8 cellular contexts compared by ENCODE assay signal in the genomic region with DNA sequence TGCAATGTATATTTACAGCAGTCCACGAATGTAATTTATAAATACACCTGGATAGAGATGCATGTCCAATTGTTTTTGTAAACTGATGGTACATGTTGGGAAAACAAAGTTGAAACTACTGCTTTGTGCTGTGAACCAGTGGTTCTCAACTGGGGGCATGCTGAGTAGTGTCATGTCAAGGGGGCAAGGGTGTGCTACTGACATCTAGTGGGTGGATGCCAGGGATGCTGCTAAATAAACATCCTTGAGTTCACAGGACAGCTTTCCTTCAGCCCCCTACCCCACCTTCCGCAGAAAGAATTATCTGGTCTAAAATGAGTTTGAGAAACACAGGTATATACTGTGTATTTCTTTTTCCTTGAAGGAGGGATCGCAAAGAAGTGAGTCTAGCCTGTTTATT.
A peak's percentile ranks its signal among the peaks of the same experiment; 100 is the strongest.
DNase-seq lines count a peak whose midpoint lies in the region; ATAC-seq, FAIRE-seq and TF ChIP-seq lines count a peak whose summit lies in the region.

No MANE protein-coding gene starts in this region.

- RAD21 ChIA-PET in GM12878 (lab: Charles Lee; ENCODE audit: unreplicated experiment) = interaction anchor here (0.6 to 5.2 kb wide), 7 partner anchors 112 to 1285 kb away, joined by 3 to 40 read pairs (median 4); no protein-coding TSS in a partner anchor

- H4K20me1 ChIP-seq in GM12878 (ENCODE audit: control insufficient read depth, insufficient read depth) = no peaks in the 10 kb centered on the region

- in situ Hi-C loops in GM12878 (cut with MboI) = loop anchor here (10.0 to 25.0 kb wide), 2 partner anchors 153 to 245 kb away; no protein-coding TSS in a partner anchor

- ATAC-seq in GM21367 (IDR thresholded peaks at IDR 0.05; ENCODE audit: unreplicated experiment) (peak; percentile 77), GM12878 (peak; percentile 88), GM18909 (IDR thresholded peaks at IDR 0.05; ENCODE audit: poor library complexity, unreplicated experiment) (no peak), GM21825 (IDR thresholded peaks at IDR 0.05; ENCODE audit: unreplicated experiment) (no peak)

- no peak overlapping the region for H3K27ac ChIP-seq in GM12878 (ENCODE audit: control insufficient read depth, insufficient read depth)
- H3K27ac ChIP-seq in liver (ENCODE audit: low read depth in 1 of 2, low read length in 2 of 2) = no peak overlapping the region
- no peak overlapping the region for H3K27ac ChIP-seq in prostate gland

- DNase-seq in BE2C = peak; percentile 25
- peak; percentile 73 for DNase-seq in NAMALWA (ENCODE audit: low spot score)
- DNase-seq in GM12878 (ENCODE audit: low read depth, low spot score) = peak; percentile 5
- no peak for DNase-seq in prostate gland (ENCODE audit: low spot score)

- CTCF ChIA-PET in GM12878 (lab: Yijun Ruan, JAX) = interaction anchor here (0.7 to 9.4 kb wide), 10 partner anchors 12 to 242 kb away, joined by 3 to 130 read pairs (median 4); no protein-coding TSS in a partner anchor

- intact Hi-C loops in GM12878 (cut with micrococcal nuclease; ENCODE audit: unreplicated experiment) = loop anchor here (1.0 kb wide), 3 partner anchors 135 to 242 kb away; no protein-coding TSS in a partner anchor
- intact Hi-C loops in prostate gland (cut with DNase I) = no loop called here

- H3K9ac ChIP-seq in GM12878 (ENCODE audit: control insufficient read depth, insufficient read depth, low read length) = no peak overlapping the region
- H3K9ac ChIP-seq in liver (ENCODE audit: low read depth in 1 of 2, low read length in 2 of 2) = no peak overlapping the region

- TF ChIP-seq EP300 in GM12878 (IDR thresholded peaks at IDR 0.05; ENCODE audit: borderline replicate concordance in 1 of 2, control insufficient read depth in 1 of 2, low read depth in 2 of 2, low read length in 2 of 2) = no peak

- no peak overlapping the region for H2AFZ ChIP-seq in GM12878 (ENCODE audit: control insufficient read depth, low read depth, low read length)

- TF ChIP-seq CTCF in BE2C (IDR thresholded peaks at IDR 0.05; ENCODE audit: low read depth, low read length) (peak; percentile 61), GM12878 (IDR thresholded peaks at IDR 0.05 in 2 of 3, conservative IDR thresholded peaks at IDR 0.05 in 1 of 3; ENCODE audit: control insufficient read depth in 2 of 3, extremely low read depth in 1 of 3, insufficient read depth in 1 of 3, low read depth in 3 of 3, low read length in 3 of 3) (peak; percentile 69 to 82 (median 79)), liver (IDR thresholded peaks at IDR 0.05; ENCODE audit: low read depth, low read length, missing input control) (peak; percentile 37), prostate gland (IDR thresholded peaks at IDR 0.05) (peak in 1 of 4 experiments; percentile 11)

- H3K36me3 ChIP-seq in BE2C (no peaks in the 10 kb centered on the region), GM12878 (ENCODE audit: control insufficient read depth in 2 of 2, insufficient read depth in 2 of 2, low read length in 1 of 2) (no peaks in the 10 kb centered on the region), liver (ENCODE audit: control insufficient read depth in 4 of 4, insufficient read depth in 3 of 4, low read depth in 1 of 4, low read length in 3 of 4) (no peaks in the 10 kb centered on the region), prostate gland (no peaks in the 10 kb centered on the region)

- peak; percentile 84 for FAIRE-seq in GM12878 (lab: Jason Lieb, UNC)

- no peak overlapping the region for H3K4me3 ChIP-seq in BE2C (ENCODE audit: low read depth, low read length)
- H3K4me3 ChIP-seq in GM12878 = no peak overlapping the region
- no peak overlapping the region for H3K4me3 ChIP-seq in liver (ENCODE audit: low read depth in 1 of 3, low read length in 3 of 3)
- H3K4me3 ChIP-seq in prostate gland = no peak overlapping the region

- no peaks in the 10 kb centered on the region for H3K9me3 ChIP-seq in BE2C
- H3K9me3 ChIP-seq in GM12878 (replicated peaks; ENCODE audit: control insufficient read depth, insufficient read depth, low read length) = no peaks in the 10 kb centered on the region
- no peaks in the 10 kb centered on the region for H3K9me3 ChIP-seq in liver (ENCODE audit: control insufficient read depth in 4 of 4, low read length in 3 of 4)
- no peaks in the 10 kb centered on the region for H3K9me3 ChIP-seq in prostate gland

- no TSS peak for BruUV-seq in GM12878 (replicated peaks; lab: Mats Ljungman, UMichigan)

- POLR2A ChIA-PET in GM12878 (lab: Charles Lee) = no interaction called here

- SMC1A ChIA-PET in GM12878 (lab: Charles Lee; ENCODE audit: uncharacterized antibody, unreplicated experiment) = interaction anchor here (0.7 to 5.5 kb wide), 8 partner anchors 55 to 247 kb away, joined by 3 to 45 read pairs (median 4); no protein-coding TSS in a partner anchor

- no peaks in the 10 kb centered on the region for H3K79me2 ChIP-seq in GM12878 (ENCODE audit: control insufficient read depth, insufficient read depth, low read length)

- WGBS in GM12878 (ENCODE audit: insufficient coverage, insufficient replicate concordance, low lambda C conversion rate, missing lambda C conversion rate) = 19% methylated on average over 3 of the region's 3 CpGs
- WGBS in liver = 78% methylated on average over 3 of the region's 3 CpGs
- 67% methylated on average over 3 of the region's 3 CpGs for WGBS in prostate gland

- TF ChIP-seq RAD21 in GM12878 (IDR thresholded peaks at IDR 0.05; ENCODE audit: insufficient read depth, low read depth, low read length) = peak; percentile 81
- peak; percentile 69 to 83 for TF ChIP-seq RAD21 in liver (IDR thresholded peaks at IDR 0.05)

- H3K4me1 ChIP-seq in BE2C = no peaks in the 10 kb centered on the region
- H3K4me1 ChIP-seq in GM12878 (ENCODE audit: control insufficient read depth, insufficient read depth, low read length) = no peaks in the 10 kb centered on the region
- peaks cover 0 to 6% (median 5%) of the 10 kb centered on the region in 4 donors for H3K4me1 ChIP-seq in liver (ENCODE audit: control insufficient read depth in 4 of 4, insufficient read depth in 4 of 4, low read length in 3 of 4)
- no peaks in the 10 kb centered on the region for H3K4me1 ChIP-seq in prostate gland (replicated peaks)

- H3K4me2 ChIP-seq in GM12878 (ENCODE audit: control insufficient read depth, insufficient read depth) = no peak overlapping the region

- TF ChIP-seq POLR2A in GM12878 (IDR thresholded peaks at IDR 0.05; ENCODE audit: low read depth, low read length) (no peak), prostate gland (IDR thresholded peaks at IDR 0.05) (no peak)

- H3K27me3 ChIP-seq in BE2C (no peaks in the 10 kb centered on the region), GM12878 (replicated peaks in 1 of 2; ENCODE audit: control insufficient read depth in 2 of 2, insufficient read depth in 2 of 2, low read length in 1 of 2) (no peaks in the 10 kb centered on the region), liver (ENCODE audit: control insufficient read depth in 4 of 4, insufficient read depth in 4 of 4, low read length in 3 of 4) (no peaks in the 10 kb centered on the region), prostate gland (replicated peaks; ENCODE audit: insufficient read depth) (no peaks in the 10 kb centered on the region)

TF ChIP-seq in GM12878, 131 proteins besides CTCF, POLR2A, EP300 and RAD21:
- TF ChIP-seq BHLHE40 (IDR thresholded peaks at IDR 0.05; ENCODE audit: borderline replicate concordance in 1 of 2, low read depth in 2 of 2, low read length in 1 of 2) (no peak), SMC3 (IDR thresholded peaks at IDR 0.05; ENCODE audit: borderline replicate concordance, low read length) (peak; percentile 75)

TF ChIP-seq in liver, 16 proteins besides CTCF, POLR2A, EP300 and RAD21:
- TF ChIP-seq YY1 (IDR thresholded peaks at IDR 0.05) (no peak), FOXA1 (IDR thresholded peaks at IDR 0.05) (no peak), SP1 (IDR thresholded peaks at IDR 0.05) (no peak), HNF4A (conservative IDR thresholded peaks at IDR 0.05) (no peak), TAF1 (conservative IDR thresholded peaks at IDR 0.05) (no peak), EGR1 (IDR thresholded peaks at IDR 0.05; ENCODE audit: low read depth in 2 of 2) (no peak), RXRA (IDR thresholded peaks at IDR 0.05) (no peak), JUND (IDR thresholded peaks at IDR 0.05) (no peak), FOXA2 (IDR thresholded peaks at IDR 0.05) (no peak)
- TF ChIP-seq, protein P1, sequence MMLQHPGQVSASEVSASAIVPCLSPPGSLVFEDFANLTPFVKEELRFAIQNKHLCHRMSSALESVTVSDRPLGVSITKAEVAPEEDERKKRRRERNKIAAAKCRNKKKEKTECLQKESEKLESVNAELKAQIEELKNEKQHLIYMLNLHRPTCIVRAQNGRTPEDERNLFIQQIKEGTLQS (IDR thresholded peaks at IDR 0.05) = no peak
- TF ChIP-seq, protein P2, sequence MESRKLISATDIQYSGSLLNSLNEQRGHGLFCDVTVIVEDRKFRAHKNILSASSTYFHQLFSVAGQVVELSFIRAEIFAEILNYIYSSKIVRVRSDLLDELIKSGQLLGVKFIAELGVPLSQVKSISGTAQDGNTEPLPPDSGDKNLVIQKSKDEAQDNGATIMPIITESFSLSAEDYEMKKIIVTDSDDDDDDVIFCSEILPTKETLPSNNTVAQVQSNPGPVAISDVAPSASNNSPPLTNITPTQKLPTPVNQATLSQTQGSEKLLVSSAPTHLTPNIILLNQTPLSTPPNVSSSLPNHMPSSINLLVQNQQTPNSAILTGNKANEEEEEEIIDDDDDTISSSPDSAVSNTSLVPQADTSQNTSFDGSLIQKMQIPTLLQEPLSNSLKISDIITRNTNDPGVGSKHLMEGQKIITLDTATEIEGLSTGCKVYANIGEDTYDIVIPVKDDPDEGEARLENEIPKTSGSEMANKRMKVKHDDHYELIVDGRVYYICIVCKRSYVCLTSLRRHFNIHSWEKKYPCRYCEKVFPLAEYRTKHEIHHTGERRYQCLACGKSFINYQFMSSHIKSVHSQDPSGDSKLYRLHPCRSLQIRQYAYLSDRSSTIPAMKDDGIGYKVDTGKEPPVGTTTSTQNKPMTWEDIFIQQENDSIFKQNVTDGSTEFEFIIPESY (IDR thresholded peaks at IDR 0.05) = no peak
- TF ChIP-seq, protein P3, sequence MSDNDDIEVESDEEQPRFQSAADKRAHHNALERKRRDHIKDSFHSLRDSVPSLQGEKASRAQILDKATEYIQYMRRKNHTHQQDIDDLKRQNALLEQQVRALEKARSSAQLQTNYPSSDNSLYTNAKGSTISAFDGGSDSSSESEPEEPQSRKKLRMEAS (IDR thresholded peaks at IDR 0.05) = no peak

Comparison
In these comparisons a context has a peak if more than half of its experiments do, and no peak if none do; other contexts are left out.
1. ATAC-seq: peak in GM21367 (single experiment) and GM12878 (single experiment); none in GM18909 (single experiment) and GM21825 (single experiment).